Comparison of ENCODE assay signal across 10 cellular contexts in the genomic region with DNA sequence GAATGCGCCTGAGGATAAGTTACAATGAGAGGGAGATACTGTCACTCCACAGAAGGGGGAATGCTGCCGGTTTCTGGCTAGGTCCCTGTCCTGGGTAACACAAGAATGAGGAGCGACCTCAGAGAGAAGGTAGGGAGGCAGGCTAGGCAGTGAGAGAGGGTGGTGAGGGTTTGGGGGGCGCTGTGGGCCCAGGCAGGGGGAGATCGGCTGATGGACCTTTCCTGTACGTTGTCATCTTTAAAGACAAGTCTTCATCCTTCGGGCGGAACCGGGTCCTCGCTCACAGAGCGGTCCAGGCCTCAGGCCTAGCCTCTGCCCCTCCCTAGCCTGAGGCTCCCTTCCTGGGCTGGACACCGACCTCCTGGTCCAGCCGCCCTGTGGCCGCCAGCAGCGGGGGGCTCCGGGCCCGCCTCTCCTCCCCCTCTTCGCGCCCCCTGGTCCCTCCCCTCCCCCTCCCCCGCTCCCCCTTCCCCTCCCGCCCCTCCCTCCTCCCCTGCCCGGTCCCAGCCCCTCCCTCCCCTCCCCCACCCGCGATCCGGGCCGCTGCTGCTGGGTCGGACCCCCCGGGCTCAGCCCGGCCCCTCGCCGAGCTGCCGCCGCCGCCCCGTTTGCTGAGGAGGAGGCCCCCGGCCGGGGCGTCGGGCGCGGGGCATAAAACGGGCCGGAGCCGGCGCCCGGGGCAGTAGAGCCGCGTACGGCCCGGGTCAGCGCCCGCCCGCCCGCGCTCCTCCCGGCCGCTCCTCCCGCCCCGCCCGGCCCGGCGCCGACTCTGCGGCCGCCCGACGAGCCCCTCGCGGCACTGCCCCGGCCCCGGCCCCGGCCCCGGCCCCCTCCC. TPM values are rescaled to one million over a fixed set of nuclear protein-coding genes. Genes with fewer than 3 reads are reported as not detected.
DNase-seq lines count a peak whose midpoint lies in the region; ATAC-seq and TF ChIP-seq lines count a peak whose summit lies in the region.
"Had no signal": no experiment of that assay in that cellular context is flagged by ENCODE, and none has a peak within 500 bp of the region (broad histone marks: within the 10 kb centered on the region; RNA-seq: fewer than 3 reads in every experiment).

A gene (plus strand): TSS at position 680 of the 835 bp plus-strand sequence. CDS start 265 bp downstream, outside the sequence.

- no peak within 1 kb of the TSS for H2BK5ac ChIP-seq in mesenchymal stem cell (ENCODE audit: low read depth, low read length, poor library complexity, severe bottlenecking)

- WGBS in mesenchymal stem cell, result 26% methylated on average over 11 of the region's 73 CpGs
- WGBS in thyroid gland, 2 donors, result 26 to 32% methylated on average over 16 to 19 of the region's 73 CpGs

- H3K9me3 Mint-ChIP-seq in T-helper 2 cell treated with Interferon-gamma antibody and Interleukin-4, amounts not matched to agents 5 μg/mL and 100 μg/mL, for 36 hours, result no peaks in the 10 kb centered on the region
- no peaks in the 10 kb centered on the region for H3K9me3 Mint-ChIP-seq in dendritic cell treated with granulocyte-macrophage colony-stimulating factor and Interleukin-4, amounts not matched to agents 40 ng/mL and 50 ng/mL, for 4 days

- H3K4me3 ChIP-seq in mesenchymal stem cell (ENCODE audit: insufficient read depth in 1 of 2, low read depth in 1 of 2, low read length in 2 of 2), result peak within 1 kb of the TSS; percentile 48 to 69
- peak within 1 kb of the TSS in 2 of 3 donors; percentile 25 to 43 for H3K4me3 ChIP-seq in thyroid gland (replicated peaks in 1 of 3)

- H3K9me3 ChIP-seq in mesenchymal stem cell (ENCODE audit: control insufficient read depth, low read length) (no peaks in the 10 kb centered on the region), thyroid gland (no peaks in the 10 kb centered on the region)

- H2BK12ac ChIP-seq in mesenchymal stem cell (ENCODE audit: low read length in 2 of 2), result no peak within 1 kb of the TSS

- H3K27me3 ChIP-seq in mesenchymal stem cell (ENCODE audit: control insufficient read depth in 1 of 2, insufficient read depth in 1 of 2, low read length in 2 of 2), result peaks cover 39 to 76% of the 10 kb centered on the region in 2 experiments
- peaks cover 6% of the 10 kb centered on the region for H3K27me3 ChIP-seq in thyroid gland

- H3K4me2 ChIP-seq in mesenchymal stem cell (ENCODE audit: low read length, poor library complexity, severe bottlenecking), result peak within 1 kb of the TSS; percentile 80

- H2AK5ac ChIP-seq in mesenchymal stem cell (ENCODE audit: low read length, severe bottlenecking), result no peak within 1 kb of the TSS

- H3K4me1 Mint-ChIP-seq in T-helper 2 cell treated with Interferon-gamma antibody and Interleukin-4, amounts not matched to agents 5 μg/mL and 100 μg/mL, for 36 hours (ENCODE audit: low read depth), result no peaks in the 10 kb centered on the region
- H3K4me1 Mint-ChIP-seq in dendritic cell treated with granulocyte-macrophage colony-stimulating factor and Interleukin-4, amounts not matched to agents 40 ng/mL and 50 ng/mL, for 4 days (ENCODE audit: low read depth), result peaks cover 25% of the 10 kb centered on the region

- H4K8ac ChIP-seq in mesenchymal stem cell (ENCODE audit: low read length), result peak within 1 kb of the TSS; percentile 42

- no peak within 1 kb of the TSS for H3K27ac Mint-ChIP-seq in T-helper 2 cell treated with Interferon-gamma antibody and Interleukin-4, amounts not matched to agents 5 μg/mL and 100 μg/mL, for 36 hours
- no peak within 1 kb of the TSS for H3K27ac Mint-ChIP-seq in dendritic cell treated with granulocyte-macrophage colony-stimulating factor and Interleukin-4, amounts not matched to agents 40 ng/mL and 50 ng/mL, for 4 days

- no peak for ATAC-seq in HG03175 (IDR thresholded peaks at IDR 0.05; ENCODE audit: unreplicated experiment)

- H3K4ac ChIP-seq in mesenchymal stem cell (ENCODE audit: low read depth in 1 of 2, low read length in 2 of 2), result no peak within 1 kb of the TSS

- no peaks in the 10 kb centered on the region for H3K79me1 ChIP-seq in mesenchymal stem cell (replicated peaks; ENCODE audit: low read length, poor library complexity, severe bottlenecking)

- H3K4me1 ChIP-seq in mesenchymal stem cell (ENCODE audit: control insufficient read depth, insufficient read depth, low read depth, low read length) (peaks cover 19% of the 10 kb centered on the region), thyroid gland (peaks cover 7 to 25% of the 10 kb centered on the region in 2 donors)

- peak within 1 kb of the TSS; percentile 11 for H2BK120ac ChIP-seq in mesenchymal stem cell (ENCODE audit: low read depth, low read length)

- H3K4me3 Mint-ChIP-seq in T-helper 2 cell treated with Interferon-gamma antibody and Interleukin-4, amounts not matched to agents 5 μg/mL and 100 μg/mL, for 36 hours, result peak within 1 kb of the TSS; percentile 52
- peak within 1 kb of the TSS; percentile 68 for H3K4me3 Mint-ChIP-seq in dendritic cell treated with granulocyte-macrophage colony-stimulating factor and Interleukin-4, amounts not matched to agents 40 ng/mL and 50 ng/mL, for 4 days

- H3K36me3 Mint-ChIP-seq in T-helper 2 cell treated with Interferon-gamma antibody and Interleukin-4, amounts not matched to agents 5 μg/mL and 100 μg/mL, for 36 hours (ENCODE audit: low read depth), result no peaks in the 10 kb centered on the region
- no peaks in the 10 kb centered on the region for H3K36me3 Mint-ChIP-seq in dendritic cell treated with granulocyte-macrophage colony-stimulating factor and Interleukin-4, amounts not matched to agents 40 ng/mL and 50 ng/mL, for 4 days (ENCODE audit: low read depth)

- no peak for TF ChIP-seq CTCF in thyroid gland (IDR thresholded peaks at IDR 0.05)

- no peak within 1 kb of the TSS for H4K91ac ChIP-seq in mesenchymal stem cell (ENCODE audit: low read length)

- H3K36me3 ChIP-seq in mesenchymal stem cell (ENCODE audit: control insufficient read depth in 1 of 2, insufficient read depth in 2 of 2, low read depth in 1 of 2, low read length in 2 of 2) (no peaks in the 10 kb centered on the region), thyroid gland (no peaks in the 10 kb centered on the region)

- H3K27ac ChIP-seq in mesenchymal stem cell (ENCODE audit: low read length, poor library complexity, severe bottlenecking) (no peak within 1 kb of the TSS), thyroid gland (peak within 1 kb of the TSS in 2 of 3 donors; percentile 11 to 52)
- H3K27ac ChIP-seq: C4-2B had no signal

- H3K9ac ChIP-seq in mesenchymal stem cell (ENCODE audit: low read length), result peak within 1 kb of the TSS; percentile 58

- intact Hi-C loops in dendritic cell treated with granulocyte-macrophage colony-stimulating factor and Interleukin-4, amounts not matched to agents 40 ng/mL and 50 ng/mL, for 4 days (cut with micrococcal nuclease), result no loop called here
- intact Hi-C loops in thyroid gland (cut with DNase I), result loop anchor here (10.0 kb wide), 1 partner anchor 165 kb away; no protein-coding TSS in a partner anchor

- H3K18ac ChIP-seq in mesenchymal stem cell (ENCODE audit: low read depth in 1 of 2, low read length in 2 of 2), result peak within 1 kb of the TSS; percentile 53 to 56

- no peak for DNase-seq in T-helper 2 cell treated with Interferon-gamma antibody and Interleukin-4, amounts not matched to agents 5 μg/mL and 100 μg/mL, for 36 hours (ENCODE audit: low spot score)
- DNase-seq in T-helper 2 cell (no peak), mesenchymal stem cell (no peak), thyroid gland (no peak), NCI-H69 (lab: John Stamatoyannopoulos, UW) (no peak), GF-D8 (lab: John Stamatoyannopoulos, UW) (no peak)

- no peak within 1 kb of the TSS for H3K14ac ChIP-seq in mesenchymal stem cell (ENCODE audit: low read length in 2 of 2)

- TF ChIP-seq POLR2A in thyroid gland (IDR thresholded peaks at IDR 0.05), result no peak

- peaks cover 66% of the 10 kb centered on the region for H3K27me3 Mint-ChIP-seq in T-helper 2 cell treated with Interferon-gamma antibody and Interleukin-4, amounts not matched to agents 5 μg/mL and 100 μg/mL, for 36 hours (ENCODE audit: low read depth)
- H3K27me3 Mint-ChIP-seq in dendritic cell treated with granulocyte-macrophage colony-stimulating factor and Interleukin-4, amounts not matched to agents 40 ng/mL and 50 ng/mL, for 4 days, result peaks cover 85% of the 10 kb centered on the region

- peak within 1 kb of the TSS in 1 of 2 experiments; percentile 98 for H3K23ac ChIP-seq in mesenchymal stem cell (ENCODE audit: low read length in 2 of 2)

- peak within 1 kb of the TSS; percentile 13 for H2BK15ac ChIP-seq in mesenchymal stem cell (ENCODE audit: low read depth, poor library complexity, severe bottlenecking)

- H2AFZ ChIP-seq in mesenchymal stem cell (ENCODE audit: low read depth, low read length), result peak within 1 kb of the TSS; percentile 58

RNA-seq across cellular contexts. Expression of the gene that starts here (rescaled TPM):
- polyA plus RNA-seq in mesenchymal stem cell (2013, experiment 1 of 2), result 0.73 TPM
- 0.63 TPM for polyA plus RNA-seq in mesenchymal stem cell (2013, experiment 2 of 2)
- total RNA-seq in thyroid gland, result 10 to 100 TPM in 2 of 4 donors, 1 to 10 TPM in 2; 4.1 to 14.8 (median 8.0) TPM
- total RNA-seq: activated CD8-positive, alpha-beta memory T cell treated with anti-CD3 and anti-CD28 coated beads for 36 hours had no signal
